ENCODE assay signal across 27 cellular contexts in the genomic region with DNA sequence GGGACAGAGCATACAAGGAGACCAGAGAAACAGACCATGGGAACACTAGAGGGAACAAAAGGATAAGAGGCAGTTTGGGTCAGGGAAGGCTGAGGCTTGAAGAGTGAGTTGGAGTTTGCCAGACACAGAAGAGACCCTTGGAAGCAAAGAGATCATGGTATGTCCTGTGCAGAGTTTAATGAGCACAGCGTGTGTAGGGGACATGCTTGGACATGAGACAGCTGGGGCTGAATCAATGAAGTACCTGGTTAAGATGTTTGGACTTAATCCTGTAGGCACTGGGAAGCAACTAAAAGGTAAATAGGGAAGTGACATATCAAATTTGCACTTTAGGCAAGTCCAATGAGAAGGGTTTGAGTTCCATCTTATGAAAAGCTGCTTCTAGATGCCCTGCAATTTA.
DNase-seq lines count a peak whose midpoint lies in the region; ATAC-seq, FAIRE-seq and TF ChIP-seq lines count a peak whose summit lies in the region.
"Had no signal": no experiment of that assay in that cellular context is flagged by ENCODE, and none has a peak within 500 bp of the region (broad histone marks: within the 10 kb centered on the region; RNA-seq: fewer than 3 reads in every experiment).

No MANE protein-coding gene starts in this region.

- no peaks in the 10 kb centered on the region for H3K27me3 ChIP-seq in bronchial epithelial cell (ENCODE audit: control insufficient read depth, insufficient read depth, low read length)
- H3K27me3 ChIP-seq: body of pancreas, left lung, MG63, upper lobe of right lung had no signal

- CTCF ChIA-PET in activated naive CD4-positive, alpha-beta T cell treated with anti-CD3 and anti-CD28 coated beads for 36 hours (lab: Charles Lee), result no interaction called here
- CTCF ChIA-PET in activated CD8-positive, alpha-beta T cell treated with anti-CD3 and anti-CD28 coated beads, Interleukin-2, amount 10 ng/mL, durations not matched to agents 7 days and 5 days (lab: Charles Lee), result no interaction called here

- intact Hi-C loops in activated naive CD4-positive, alpha-beta T cell treated with anti-CD3 and anti-CD28 coated beads for 36 hours (cut with micrococcal nuclease), result no loop called here

- POLR2A ChIA-PET in activated CD8-positive, alpha-beta T cell treated with anti-CD3 and anti-CD28 coated beads, Interleukin-2, amount 10 ng/mL, durations not matched to agents 7 days and 5 days (lab: Charles Lee), result no interaction called here

- H3K4me1 Mint-ChIP-seq in activated naive CD4-positive, alpha-beta T cell treated with anti-CD3 and anti-CD28 coated beads for 36 hours (ENCODE audit: low read depth), result no peaks in the 10 kb centered on the region
- peaks cover 15% of the 10 kb centered on the region for H3K4me1 Mint-ChIP-seq in nephron
- no peaks in the 10 kb centered on the region for H3K4me1 Mint-ChIP-seq in activated CD8-positive, alpha-beta T cell treated with anti-CD3 and anti-CD28 coated beads, Interleukin-2, amount 10 ng/mL, durations not matched to agents 7 days and 5 days (ENCODE audit: low read depth)
- H3K4me1 Mint-ChIP-seq: CD4-positive, CD25-positive, alpha-beta regulatory T cell; naive B cell had no signal

- DNase-seq in activated naive CD4-positive, alpha-beta T cell treated with anti-CD3 and anti-CD28 coated beads for 36 hours, result no peak
- no peak for DNase-seq in activated naive CD4-positive, alpha-beta T cell treated with Interleukin-2 at 50 U/mL for 16 hours
- peak; percentile 70 for DNase-seq in bronchial epithelial cell (ENCODE audit: low read depth)
- DNase-seq in activated CD8-positive, alpha-beta T cell treated with anti-CD3 and anti-CD28 coated beads, Interleukin-2, amount 10 ng/mL, durations not matched to agents 7 days and 5 days, result no peak
- DNase-seq in effector CD4-positive, alpha-beta T cell, result no peak
- DNase-seq: activated T-cell treated with anti-CD3 and anti-CD28 coated beads, Interleukin-2, amount 50 U/mL, for 72 hours; body of pancreas; CD4-positive, CD25-positive, alpha-beta regulatory T cell; EL; left lung; MG63; midbrain; naive B cell; NCI-H1105 treated with DMSO at 0.1 percent for 48 hours; NCI-H187 treated with DMSO at 0.1 percent for 48 hours; NCI-H524 treated with DMSO at 0.1 percent for 48 hours; OCI-M1; stimulated activated CD4-positive, alpha-beta T cell treated with anti-CD3 and anti-CD28 coated beads, Interleukin-4, amount 100 ng/mL, for 24 hours; upper lobe of right lung had no signal

- TF ChIP-seq CTCF in bronchial epithelial cell (IDR thresholded peaks at IDR 0.05; ENCODE audit: insufficient read depth, low read length, severe bottlenecking) (no peak), nephron (IDR thresholded peaks at IDR 0.05; ENCODE audit: unreplicated experiment in 3 of 3) (no peak)

- peaks cover 18% of the 10 kb centered on the region for H3K27me3 Mint-ChIP-seq in activated naive CD4-positive, alpha-beta T cell treated with anti-CD3 and anti-CD28 coated beads for 36 hours (ENCODE audit: low read depth)
- no peaks in the 10 kb centered on the region for H3K27me3 Mint-ChIP-seq in nephron (ENCODE audit: low read depth)
- no peaks in the 10 kb centered on the region for H3K27me3 Mint-ChIP-seq in activated CD8-positive, alpha-beta T cell treated with anti-CD3 and anti-CD28 coated beads, Interleukin-2, amount 10 ng/mL, durations not matched to agents 7 days and 5 days (ENCODE audit: low read depth)
- H3K27me3 Mint-ChIP-seq: CD4-positive, CD25-positive, alpha-beta regulatory T cell had no signal

- H3K36me3 ChIP-seq in bronchial epithelial cell (ENCODE audit: control insufficient read depth, insufficient read depth, low read length), result peaks cover 3% of the 10 kb centered on the region
- H3K36me3 ChIP-seq: left lung, MG63, upper lobe of right lung had no signal

- H3K4me3 Mint-ChIP-seq in activated naive CD4-positive, alpha-beta T cell treated with anti-CD3 and anti-CD28 coated beads for 36 hours, result no peak overlapping the region
- H3K4me3 Mint-ChIP-seq in nephron, result no peak overlapping the region
- no peak overlapping the region for H3K4me3 Mint-ChIP-seq in activated CD8-positive, alpha-beta T cell treated with anti-CD3 and anti-CD28 coated beads, Interleukin-2, amount 10 ng/mL, durations not matched to agents 7 days and 5 days
- H3K4me3 Mint-ChIP-seq: activated T-cell treated with anti-CD3 and anti-CD28 coated beads, Interleukin-2, amount 50 U/mL, for 72 hours; CD4-positive, CD25-positive, alpha-beta regulatory T cell; T-helper 1 cell treated with Interleukin-12 subunit alpha and Interleukin-12 subunit beta and Interleukin-4 antibody, amounts not matched to agents 30 μg/mL and 1 μg/mL, for 36 hours had no signal

- peak overlapping the region; percentile 13 for H3K27ac Mint-ChIP-seq in activated naive CD4-positive, alpha-beta T cell treated with anti-CD3 and anti-CD28 coated beads for 36 hours
- peak overlapping the region in 2 of 3 experiments; percentile 1 to 4 for H3K27ac Mint-ChIP-seq in nephron
- H3K27ac Mint-ChIP-seq in activated CD8-positive, alpha-beta T cell treated with anti-CD3 and anti-CD28 coated beads, Interleukin-2, amount 10 ng/mL, durations not matched to agents 7 days and 5 days, result no peak overlapping the region
- H3K27ac Mint-ChIP-seq: activated T-cell treated with anti-CD3 and anti-CD28 coated beads, Interleukin-2, amount 50 U/mL, for 72 hours; CD4-positive, CD25-positive, alpha-beta regulatory T cell; naive B cell; T-helper 1 cell treated with Interleukin-12 subunit alpha and Interleukin-12 subunit beta and Interleukin-4 antibody, amounts not matched to agents 30 μg/mL and 1 μg/mL, for 36 hours had no signal

- no peaks in the 10 kb centered on the region for H3K36me3 Mint-ChIP-seq in activated naive CD4-positive, alpha-beta T cell treated with anti-CD3 and anti-CD28 coated beads for 36 hours (ENCODE audit: low read depth)
- peaks cover 76% of the 10 kb centered on the region for H3K36me3 Mint-ChIP-seq in nephron (ENCODE audit: low read depth)
- no peaks in the 10 kb centered on the region for H3K36me3 Mint-ChIP-seq in activated CD8-positive, alpha-beta T cell treated with anti-CD3 and anti-CD28 coated beads, Interleukin-2, amount 10 ng/mL, durations not matched to agents 7 days and 5 days (ENCODE audit: low read depth)
- H3K36me3 Mint-ChIP-seq: CD4-positive, CD25-positive, alpha-beta regulatory T cell; naive B cell had no signal

- ATAC-seq in GM21576 (IDR thresholded peaks at IDR 0.05; ENCODE audit: unreplicated experiment) (no peak), HG02610 (IDR thresholded peaks at IDR 0.05; ENCODE audit: unreplicated experiment) (no peak)
- no peak for ATAC-seq in activated CD8-positive, alpha-beta T cell treated with anti-CD3 and anti-CD28 coated beads, Interleukin-2, amount 10 ng/mL, durations not matched to agents 7 days and 5 days
- ATAC-seq: activated T-cell treated with anti-CD3 and anti-CD28 coated beads, Interleukin-2, amount 50 U/mL, for 72 hours; body of pancreas; K562; left lung; upper lobe of right lung had no signal

- peak; percentile 80 for FAIRE-seq in bronchial epithelial cell (lab: Jason Lieb, UNC)
- FAIRE-seq: A204.1, GM18507, GM19239, K562 had no signal

- H3K9me3 Mint-ChIP-seq in activated naive CD4-positive, alpha-beta T cell treated with anti-CD3 and anti-CD28 coated beads for 36 hours, result no peaks in the 10 kb centered on the region
- H3K9me3 Mint-ChIP-seq in nephron, result peaks cover 14% of the 10 kb centered on the region
- H3K9me3 Mint-ChIP-seq in activated CD8-positive, alpha-beta T cell treated with anti-CD3 and anti-CD28 coated beads, Interleukin-2, amount 10 ng/mL, durations not matched to agents 7 days and 5 days (ENCODE audit: insufficient read depth), result no peaks in the 10 kb centered on the region
- H3K9me3 Mint-ChIP-seq: activated T-cell treated with anti-CD3 and anti-CD28 coated beads, Interleukin-2, amount 50 U/mL, for 72 hours had no signal

- H3K4me3 ChIP-seq in bronchial epithelial cell (ENCODE audit: low read depth, low read length), result no peak overlapping the region
- H3K4me3 ChIP-seq: body of pancreas, K562, left lung, MG63, upper lobe of right lung had no signal
